2 cellular contexts compared by ENCODE assay signal in genomic region chr3:126857928-126858327, GRCh38.
TF ChIP-seq lines count a peak whose summit lies in the region.

No MANE protein-coding gene starts in this region.

TF ChIP-seq in GM23338, 12 proteins besides CTCF, POLR2A, EP300 and RAD21 (continued from another document):
- TF ChIP-seq ETS1 (IDR thresholded peaks at IDR 0.05) = no peak
- TF ChIP-seq POLR2AphosphoS5 (IDR thresholded peaks at IDR 0.05; ENCODE audit: low read depth) = no peak
- no peak for TF ChIP-seq ZNF331 (CRISPR knock-in tag; IDR thresholded peaks at IDR 0.05; ENCODE audit: low read depth)
- TF ChIP-seq EZH2 (IDR thresholded peaks at IDR 0.05; ENCODE audit: low read depth, unreplicated experiment) = no peak
- no peak for TF ChIP-seq STAT1 (IDR thresholded peaks at IDR 0.05; ENCODE audit: unreplicated experiment)
- TF ChIP-seq ZNF462 (CRISPR knock-in tag; IDR thresholded peaks at IDR 0.05) = no peak
- TF ChIP-seq CREB1 (CRISPR knock-in tag; IDR thresholded peaks at IDR 0.05; ENCODE audit: low read depth) = no peak
- no peak for TF ChIP-seq NANOG (IDR thresholded peaks at IDR 0.05; ENCODE audit: borderline replicate concordance)

TF ChIP-seq in WTC11, 78 proteins besides CTCF, POLR2A, EP300 and RAD21 (continued from another document):
- TF ChIP-seq ZNF532 (CRISPR knock-in tag; IDR thresholded peaks at IDR 0.05; ENCODE audit: borderline replicate concordance) = no peak
- no peak for TF ChIP-seq AFF4 (CRISPR knock-in tag; IDR thresholded peaks at IDR 0.05; ENCODE audit: borderline replicate concordance)
- TF ChIP-seq CBFB (CRISPR knock-in tag; IDR thresholded peaks at IDR 0.05; ENCODE audit: low read depth) = no peak
- TF ChIP-seq ZNF512 (CRISPR knock-in tag; IDR thresholded peaks at IDR 0.05; ENCODE audit: borderline replicate concordance) = no peak
- TF ChIP-seq ATF6 (CRISPR knock-in tag; IDR thresholded peaks at IDR 0.05) = no peak
- no peak for TF ChIP-seq ELF4 (CRISPR knock-in tag; IDR thresholded peaks at IDR 0.05; ENCODE audit: low read depth)
- no peak for TF ChIP-seq ZMAT4 (CRISPR knock-in tag; IDR thresholded peaks at IDR 0.05)
- TF ChIP-seq ESRRA (CRISPR knock-in tag; IDR thresholded peaks at IDR 0.05; ENCODE audit: borderline replicate concordance) = no peak
